Comparison of ENCODE assay signal across 8 cellular contexts in genomic region chr14:77040309-77040994, GRCh38. TPM values are rescaled to one million over a fixed set of nuclear protein-coding genes. Genes with fewer than 3 reads are reported as not detected.
DNase-seq lines count a peak whose midpoint lies in the region; ATAC-seq and TF ChIP-seq lines count a peak whose summit lies in the region.

No MANE protein-coding gene starts in this region.

- no peak for TF ChIP-seq CTCF in chondrocyte (IDR thresholded peaks at IDR 0.05)

- peak overlapping the region; percentile 97 for H3K27ac ChIP-seq in layer of hippocampus (ENCODE audit: low read depth, low read length)

- no peaks in the 10 kb centered on the region for H3K36me3 Mint-ChIP-seq in chondrocyte (ENCODE audit: low read depth)

- peak overlapping the region; percentile 100 for H3K27ac Mint-ChIP-seq in chondrocyte (ENCODE audit: unreplicated experiment)

- no peaks in the 10 kb centered on the region for H3K27me3 Mint-ChIP-seq in chondrocyte (ENCODE audit: low read depth)

- H3K27me3 ChIP-seq in layer of hippocampus (ENCODE audit: control insufficient read depth, insufficient read depth, low read length) = no peaks in the 10 kb centered on the region

- H3K4me1 Mint-ChIP-seq in chondrocyte (ENCODE audit: low read depth) = peaks cover 91% of the 10 kb centered on the region

- DNase-seq in AG08396 (ENCODE audit: low spot score) (peak; percentile 78), NCI-H510A (lab: John Stamatoyannopoulos, UW) (peak; percentile 98), chondrocyte (ENCODE audit: low spot score) (no peak)
- DNase-seq in activated CD4-positive, alpha-beta T cell treated with anti-CD3 and anti-CD28 coated beads for 24 hours (ENCODE audit: low read depth in 2 of 2) = peak; percentile 94 to 96
- peak; percentile 88 to 95 (median 92) for DNase-seq in stimulated activated CD4-positive, alpha-beta T cell treated with anti-CD3 and anti-CD28 coated beads, Interleukin-1b, Interleukin-23, amount 100 ng/mL, for 24 hours (ENCODE audit: low read depth in 4 of 4, low spot score in 1 of 4)

- ATAC-seq in GM19043 (IDR thresholded peaks at IDR 0.05; ENCODE audit: low read depth, unreplicated experiment) = peak; percentile 54
- peak; percentile 56 for ATAC-seq in HG03439 (IDR thresholded peaks at IDR 0.05; ENCODE audit: unreplicated experiment)

- H3K9me3 Mint-ChIP-seq in chondrocyte (ENCODE audit: low read depth) = no peaks in the 10 kb centered on the region

- H3K4me3 Mint-ChIP-seq in chondrocyte (ENCODE audit: unreplicated experiment) = peak overlapping the region; percentile 47

RNA-seq across cellular contexts. Expression of gene IRF2BPL, which starts 11.9 kb away (rescaled TPM):
- 56.0 to 61.9 TPM (median 56.7 TPM) in 3 replicates for total RNA-seq in chondrocyte

RNA-seq across cellular contexts. Expression of gene CIPC, which starts 57.6 kb away (rescaled TPM):
- 9.7 to 11.0 TPM (median 10.0 TPM) in 3 replicates for total RNA-seq in chondrocyte
